Comparison of ENCODE assay signal across 13 cellular contexts in the genomic region with DNA sequence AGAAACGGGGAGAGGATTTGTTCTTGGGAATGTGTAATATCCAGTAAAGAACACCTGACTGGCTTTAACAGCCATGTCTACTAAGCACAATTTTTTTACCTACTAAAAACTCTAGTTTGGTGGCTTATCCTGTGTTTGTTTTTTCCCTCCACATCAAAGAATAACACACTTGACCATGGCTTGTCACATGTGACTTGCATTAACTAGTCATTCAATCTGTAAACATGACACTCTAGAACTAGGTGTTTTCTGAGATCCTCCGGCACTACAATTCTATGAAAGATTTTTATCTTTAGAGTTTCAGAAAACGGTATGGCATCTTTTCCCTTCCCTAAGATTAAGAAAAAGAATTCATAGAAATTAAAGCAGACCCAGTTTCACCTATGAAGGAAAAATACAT.
"Had no signal": no experiment of that assay in that cellular context is flagged by ENCODE, and none has a peak within 500 bp of the region (broad histone marks: within the 10 kb centered on the region; RNA-seq: fewer than 3 reads in every experiment).

No MANE protein-coding gene starts in this region.

- H3K4me3 Mint-ChIP-seq: activated naive CD8-positive, alpha-beta T cell; neural progenitor cell had no signal

- ATAC-seq: activated CD4-positive, CD25-positive, alpha-beta regulatory T cell treated with anti-CD3 and anti-CD28 coated beads, Interleukin-2, amount 50 U/mL, for 24 hours; left lobe of liver had no signal

- H3K9me3 ChIP-seq: breast epithelium, esophagus muscularis mucosa, spleen had no signal

- DNase-seq: activated effector memory CD4-positive, alpha-beta T cell treated with Interleukin-2 at 50 U/mL for 16 hours; activated T-cell treated with anti-CD3 and anti-CD28 coated beads, Interleukin-2, amount 50 U/mL, for 1 hour; retina; spleen; stimulated activated CD4-positive, alpha-beta T cell treated with anti-CD3 and anti-CD28 coated beads, Interleukin-1b, Interleukin-23, amount 100 ng/mL, for 48 hours; stimulated activated naive CD4-positive, alpha-beta T cell had no signal

- H3K4me3 ChIP-seq: breast epithelium, esophagus muscularis mucosa, neural progenitor cell, spleen had no signal

- H3K4me1 ChIP-seq: foreskin keratinocyte had no signal

- H3K9me3 Mint-ChIP-seq: neural progenitor cell had no signal

- H3K27ac ChIP-seq: foreskin keratinocyte, neural progenitor cell had no signal

- H3K27me3 ChIP-seq: breast epithelium, esophagus muscularis mucosa, foreskin keratinocyte, neural progenitor cell, spleen had no signal

- H3K36me3 Mint-ChIP-seq: neural progenitor cell had no signal

- H3K36me3 ChIP-seq: breast epithelium, esophagus muscularis mucosa, neural progenitor cell, spleen had no signal

- H3K27ac Mint-ChIP-seq: activated naive CD8-positive, alpha-beta T cell; neural progenitor cell had no signal

- H3K9ac ChIP-seq: neural progenitor cell had no signal
